ENCODE assay signal across 9 cellular contexts in the genomic region with DNA sequence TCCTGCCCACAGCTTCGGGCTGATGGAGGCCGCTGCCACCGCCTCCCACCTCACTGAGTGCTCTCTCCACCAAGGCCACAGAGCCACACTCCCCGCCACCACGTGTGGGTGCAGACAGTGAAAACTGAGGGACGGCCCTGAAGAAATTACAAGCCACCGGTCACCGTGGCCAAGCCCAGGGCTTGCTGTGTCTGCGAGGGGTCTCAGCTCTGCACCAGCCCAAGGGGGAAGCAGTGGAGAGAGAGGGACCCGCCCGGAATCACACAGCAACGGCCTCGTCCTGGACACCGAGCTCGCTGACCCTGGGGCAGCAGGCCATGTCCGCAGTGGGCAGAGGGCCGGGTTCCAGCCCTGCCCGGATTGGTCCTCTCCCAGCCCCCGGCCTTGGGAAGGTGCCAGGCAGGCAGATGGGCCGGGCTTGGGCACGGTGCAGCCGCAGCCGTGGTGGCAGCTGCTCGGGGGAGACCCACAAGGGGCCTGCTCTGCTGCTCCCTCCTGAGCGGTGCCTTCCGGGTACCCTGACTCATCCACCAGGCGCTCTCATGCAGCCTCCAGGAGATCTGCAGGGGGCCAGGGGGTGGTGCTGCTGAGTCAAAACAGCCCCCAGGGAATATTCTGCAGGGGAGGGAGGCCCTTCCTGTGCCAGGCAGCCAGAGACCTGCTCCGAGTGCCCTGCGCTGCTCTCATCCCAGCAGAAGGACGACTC. TPM values are rescaled to one million over a fixed set of nuclear protein-coding genes. Genes with fewer than 3 reads are reported as not detected.
A peak's percentile ranks its signal among the peaks of the same experiment; 100 is the strongest.
DNase-seq lines count a peak whose midpoint lies in the region; ATAC-seq and TF ChIP-seq lines count a peak whose summit lies in the region.
"Had no signal": no experiment of that assay in that cellular context is flagged by ENCODE, and none has a peak within 500 bp of the region (broad histone marks: within the 10 kb centered on the region; RNA-seq: fewer than 3 reads in every experiment).

No MANE protein-coding gene starts in this region.

- peaks cover 2% of the 10 kb centered on the region for H3K27me3 Mint-ChIP-seq in activated naive CD8-positive, alpha-beta T cell treated with anti-CD3 and anti-CD28 coated beads, Interleukin-2, amount 10 ng/mL, durations not matched to agents 7 days and 5 days

- peak; percentile 78 for DNase-seq in AG10803 (ENCODE audit: low read depth)
- DNase-seq in GM13977 (ENCODE audit: low spot score): peak; percentile 84
- peak; percentile 94 for DNase-seq in NCI-H1694 (lab: John Stamatoyannopoulos, UW)
- no peak for DNase-seq in activated naive CD8-positive, alpha-beta T cell treated with anti-CD3 and anti-CD28 coated beads, Interleukin-2, amount 10 ng/mL, durations not matched to agents 7 days and 5 days
- DNase-seq in iPS-NIHi7 (ENCODE audit: extremely low spot score): peak; percentile 84
- no peak for DNase-seq in posterior vena cava (ENCODE audit: low spot score)
- DNase-seq in GDM1 (lab: John Stamatoyannopoulos, UW): no peak

- ATAC-seq in activated naive CD8-positive, alpha-beta T cell treated with anti-CD3 and anti-CD28 coated beads, Interleukin-2, amount 10 ng/mL, durations not matched to agents 7 days and 5 days (ENCODE audit: low read depth): peak; percentile 27
- no peak for ATAC-seq in GM18502 (IDR thresholded peaks at IDR 0.05; ENCODE audit: poor library complexity, unreplicated experiment)

- H3K4me3 ChIP-seq in AG10803 (ENCODE audit: low read length): no peak overlapping the region

- H3K36me3 Mint-ChIP-seq in activated naive CD8-positive, alpha-beta T cell treated with anti-CD3 and anti-CD28 coated beads, Interleukin-2, amount 10 ng/mL, durations not matched to agents 7 days and 5 days: no peaks in the 10 kb centered on the region

- in situ Hi-C loops in GM13977 (cut with MboI; ENCODE audit: low pct_unique_long_range_greater_than_20kb, low sequenced_read_pairs, unreplicated experiment): no loop called here

- POLR2A ChIA-PET in activated naive CD8-positive, alpha-beta T cell treated with anti-CD3 and anti-CD28 coated beads, Interleukin-2, amount 10 ng/mL, durations not matched to agents 7 days and 5 days (lab: Charles Lee): no interaction called here

- intact Hi-C loops in posterior vena cava (cut with DNase I): no loop called here

- no peaks in the 10 kb centered on the region for H3K9me3 Mint-ChIP-seq in activated naive CD8-positive, alpha-beta T cell treated with anti-CD3 and anti-CD28 coated beads, Interleukin-2, amount 10 ng/mL, durations not matched to agents 7 days and 5 days

- no peak overlapping the region for H3K4me3 Mint-ChIP-seq in activated naive CD8-positive, alpha-beta T cell treated with anti-CD3 and anti-CD28 coated beads, Interleukin-2, amount 10 ng/mL, durations not matched to agents 7 days and 5 days

- TF ChIP-seq CTCF in AG10803 (conservative IDR thresholded peaks at IDR 0.05; ENCODE audit: low read length) (peak; percentile 54), GM13977 (IDR thresholded peaks at IDR 0.05; ENCODE audit: extremely low read depth, insufficient read depth, missing control alignments) (peak; percentile 52)

- H3K27ac Mint-ChIP-seq in activated naive CD8-positive, alpha-beta T cell treated with anti-CD3 and anti-CD28 coated beads, Interleukin-2, amount 10 ng/mL, durations not matched to agents 7 days and 5 days: no peak overlapping the region

- H3K4me1 Mint-ChIP-seq in activated naive CD8-positive, alpha-beta T cell treated with anti-CD3 and anti-CD28 coated beads, Interleukin-2, amount 10 ng/mL, durations not matched to agents 7 days and 5 days: peaks cover 3% of the 10 kb centered on the region

RNA-seq across cellular contexts. Expression of gene CBFA2T3, which starts 52.0 kb away (rescaled TPM):
- under 1 TPM; 0.08 to 0.26 TPM for total RNA-seq in activated naive CD8-positive, alpha-beta T cell treated with anti-CD3 and anti-CD28 coated beads, Interleukin-2, amount 10 ng/mL, durations not matched to agents 7 days and 5 days
- total RNA-seq in posterior vena cava: 1 to 10 TPM; 4.7 to 5.1 TPM

RNA-seq across cellular contexts. Expression of gene PABPN1L, which starts 58.5 kb away (rescaled TPM):
- total RNA-seq in activated naive CD8-positive, alpha-beta T cell treated with anti-CD3 and anti-CD28 coated beads, Interleukin-2, amount 10 ng/mL, durations not matched to agents 7 days and 5 days: not detected
- not detected for total RNA-seq in posterior vena cava
- total RNA-seq: urinary bladder had no signal

Comparison
In these comparisons a context has a peak if more than half of its experiments do, and no peak if none do; other contexts are left out.
1. DNase-seq: peak in AG10803 (single experiment), GM13977 (single experiment), NCI-H1694 (single experiment) and iPS-NIHi7 (single experiment); none in activated naive CD8-positive, alpha-beta T cell treated with anti-CD3 and anti-CD28 coated beads, Interleukin-2, amount 10 ng/mL, durations not matched to agents 7 days and 5 days (single experiment), posterior vena cava (single experiment) and GDM1 (single experiment).
2. RNA of gene CBFA2T3, which starts 52.0 kb away (total RNA-seq): 4.7 to 5.1 TPM in posterior vena cava; 0.08 to 0.26 TPM in activated naive CD8-positive, alpha-beta T cell treated with anti-CD3 and anti-CD28 coated beads, Interleukin-2, amount 10 ng/mL, durations not matched to agents 7 days and 5 days; every median in the first group is over 4 times any median in the second.